In the genomic region with DNA sequence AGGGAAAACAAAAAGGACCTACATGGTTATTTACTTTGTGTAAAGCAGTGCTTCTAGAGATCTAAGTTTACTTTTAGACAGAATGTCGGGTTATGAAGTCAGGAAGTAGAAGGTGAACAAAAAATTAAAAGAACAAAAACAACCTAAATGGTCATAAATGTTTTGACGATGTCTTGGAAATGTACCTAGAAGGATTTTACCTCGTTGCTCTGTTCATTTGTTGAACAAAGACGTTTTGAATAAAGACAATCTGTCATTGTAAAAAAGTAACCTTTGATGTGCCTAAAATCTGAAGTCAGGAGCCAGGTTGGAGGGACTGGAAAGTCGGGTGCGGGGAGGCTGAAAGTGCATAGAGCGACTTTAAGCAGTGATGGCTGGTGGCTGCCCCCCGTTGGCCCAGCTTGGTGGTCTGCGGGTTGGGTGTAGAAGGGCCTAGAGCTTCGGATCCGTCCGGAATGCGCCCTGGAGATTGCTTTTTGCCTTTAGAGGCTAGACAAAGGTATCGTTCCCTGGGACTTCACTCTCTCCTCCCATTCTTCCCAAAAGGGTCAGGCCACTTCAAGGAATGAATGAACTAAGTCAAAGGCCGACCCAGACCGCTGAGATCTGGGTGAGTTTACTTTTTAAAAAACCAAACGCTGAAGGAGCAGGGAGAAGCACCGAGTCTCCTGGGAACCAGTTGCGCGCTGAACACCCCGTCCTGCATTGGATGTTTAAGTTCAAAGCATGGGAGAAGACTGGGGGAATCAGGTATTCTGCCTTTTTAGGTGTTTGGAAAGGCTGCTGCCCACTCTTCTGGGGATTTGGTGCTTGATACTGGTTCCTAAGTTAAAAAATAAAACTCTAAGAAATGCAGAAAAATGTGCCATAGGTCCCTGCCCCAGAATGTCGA, we compare ENCODE assay signal across 36 cellular contexts. TPM values are rescaled to one million over a fixed set of nuclear protein-coding genes. Genes with fewer than 3 reads are reported as not detected.
DNase-seq lines count a peak whose midpoint lies in the region; ATAC-seq and TF ChIP-seq lines count a peak whose summit lies in the region.
"Had no signal": no experiment of that assay in that cellular context is flagged by ENCODE, and none has a peak within 500 bp of the region (broad histone marks: within the 10 kb centered on the region; RNA-seq: fewer than 3 reads in every experiment).

No MANE protein-coding gene starts in this region.

- H3K4me3 Mint-ChIP-seq in activated T-cell treated with anti-CD3 and anti-CD28 coated beads, Interleukin-2, amount 50 U/mL, for 72 hours = no peak overlapping the region
- H3K4me3 Mint-ChIP-seq in chondrocyte (ENCODE audit: unreplicated experiment) = no peak overlapping the region
- H3K4me3 Mint-ChIP-seq: activated naive CD4-positive, alpha-beta T cell treated with anti-CD3 and anti-CD28 coated beads for 36 hours; activated T-helper 1 cell treated with anti-CD3 and anti-CD28 coated beads, Interleukin-12 subunit alpha, Interleukin-12 subunit beta, Interleukin-2, Interleukin-4 antibody, amounts not matched to agents 30 ng/mL and 10 ng/mL and 1 ng/mL, durations not matched to agents 14 hours and 24 hours and 36 hours; CD4-positive, CD25-positive, alpha-beta regulatory T cell; stimulated activated naive CD8-positive, alpha-beta T cell treated with anti-CD3 and anti-CD28 coated beads, Interleukin-15, amount 100 ng/mL, for 72 hours had no signal

- ATAC-seq in activated T-cell treated with anti-CD3 and anti-CD28 coated beads, Interleukin-2, amount 50 U/mL, for 72 hours (replicated peaks in 1 of 2) = no peak
- no peak for ATAC-seq in HG02840 (IDR thresholded peaks at IDR 0.05; ENCODE audit: low FRiP score, unreplicated experiment)
- ATAC-seq: activated CD4-positive, CD25-positive, alpha-beta regulatory T cell treated with anti-CD3 and anti-CD28 coated beads, Interleukin-2, amount 50 U/mL, for 24 hours; body of pancreas; gastrocnemius medialis; left cardiac atrium; stimulated activated naive CD8-positive, alpha-beta T cell treated with anti-CD3 and anti-CD28 coated beads, Interleukin-15, amount 100 ng/mL, for 72 hours had no signal

- peaks cover 0 to 2% of the 10 kb centered on the region in 2 donors for H3K36me3 Mint-ChIP-seq in activated T-cell treated with anti-CD3 and anti-CD28 coated beads, Interleukin-2, amount 50 U/mL, for 72 hours (ENCODE audit: insufficient read depth in 2 of 2)
- H3K36me3 Mint-ChIP-seq in chondrocyte (ENCODE audit: low read depth) = no peaks in the 10 kb centered on the region
- H3K36me3 Mint-ChIP-seq: CD4-positive, CD25-positive, alpha-beta regulatory T cell had no signal

- peak overlapping the region; percentile 55 for H3K27ac Mint-ChIP-seq in activated T-cell treated with anti-CD3 and anti-CD28 coated beads, Interleukin-2, amount 50 U/mL, for 72 hours
- H3K27ac Mint-ChIP-seq in chondrocyte (ENCODE audit: unreplicated experiment) = no peak overlapping the region
- H3K27ac Mint-ChIP-seq: activated naive CD4-positive, alpha-beta T cell treated with anti-CD3 and anti-CD28 coated beads for 36 hours; activated T-helper 1 cell treated with anti-CD3 and anti-CD28 coated beads, Interleukin-12 subunit alpha, Interleukin-12 subunit beta, Interleukin-2, Interleukin-4 antibody, amounts not matched to agents 30 ng/mL and 10 ng/mL and 1 ng/mL, durations not matched to agents 14 hours and 24 hours and 36 hours; CD4-positive, CD25-positive, alpha-beta regulatory T cell; immature natural killer cell had no signal

- H3K4me1 Mint-ChIP-seq in activated T-cell treated with anti-CD3 and anti-CD28 coated beads, Interleukin-2, amount 50 U/mL, for 72 hours (ENCODE audit: low read depth) = peaks cover 18% of the 10 kb centered on the region
- peaks cover 35% of the 10 kb centered on the region for H3K4me1 Mint-ChIP-seq in chondrocyte (ENCODE audit: low read depth)
- H3K4me1 Mint-ChIP-seq: immature natural killer cell had no signal

- TF ChIP-seq CTCF in chondrocyte (IDR thresholded peaks at IDR 0.05) = no peak

- peaks cover 80% of the 10 kb centered on the region for H3K27me3 Mint-ChIP-seq in activated T-cell treated with anti-CD3 and anti-CD28 coated beads, Interleukin-2, amount 50 U/mL, for 72 hours (ENCODE audit: low read depth)
- H3K27me3 Mint-ChIP-seq in chondrocyte (ENCODE audit: low read depth) = peaks cover 92% of the 10 kb centered on the region

- DNase-seq in activated T-cell treated with anti-CD3 and anti-CD28 coated beads, Interleukin-2, amount 50 U/mL, for 72 hours = no peak
- no peak for DNase-seq in activated T-cell treated with anti-CD3 and anti-CD28 coated beads, Interleukin-2, amount 50 U/mL, for 1 hour
- DNase-seq in chondrocyte (ENCODE audit: low spot score) (peak; percentile 52), left kidney (ENCODE audit: low read depth, low spot score) (peak; percentile 29), NCI-H446 (lab: John Stamatoyannopoulos, UW) (no peak), amniotic stem cell (lab: John Stamatoyannopoulos, UW) (no peak), NCI-H2196 treated with DMSO at 0.1 percent for 48 hours (lab: John Stamatoyannopoulos, UW; ENCODE audit: unreplicated experiment) (no peak)
- DNase-seq: activated CD4-positive, alpha-beta T cell treated with anti-CD3 and anti-CD28 coated beads, Interleukin-2, amount 50 U/mL, for 48 hours; activated naive CD4-positive, alpha-beta T cell treated with anti-CD3 and anti-CD28 coated beads for 36 hours; AML-193; body of pancreas; CD4-positive, CD25-positive, alpha-beta regulatory T cell; cerebellar nuclear complex; EL; gastrocnemius medialis; immature natural killer cell; KG1; left cardiac atrium; mammary epithelial cell; NCI-H187; NCI-H526 treated with DMSO at 0.1 percent for 48 hours; PC-9; stimulated activated CD4-positive, alpha-beta T cell treated with anti-CD3 and anti-CD28 coated beads, Interleukin-2, amount 100 ng/mL, for 24 hours; stimulated activated naive CD8-positive, alpha-beta T cell treated with anti-CD3 and anti-CD28 coated beads, Interleukin-15, amount 100 ng/mL, for 72 hours; T-helper 2 cell; uterus had no signal

- H3K9me3 Mint-ChIP-seq in activated T-cell treated with anti-CD3 and anti-CD28 coated beads, Interleukin-2, amount 50 U/mL, for 72 hours = no peaks in the 10 kb centered on the region
- no peaks in the 10 kb centered on the region for H3K9me3 Mint-ChIP-seq in chondrocyte (ENCODE audit: low read depth)
- H3K9me3 Mint-ChIP-seq: activated naive CD4-positive, alpha-beta T cell treated with anti-CD3 and anti-CD28 coated beads for 36 hours had no signal

RNA-seq across cellular contexts. Expression of gene SOX14, which starts 2.2 kb away (rescaled TPM):
- total RNA-seq in activated T-cell treated with anti-CD3 and anti-CD28 coated beads, Interleukin-2, amount 50 U/mL, for 72 hours = not detected
- not detected in 3 replicates for total RNA-seq in chondrocyte
- total RNA-seq: A673; activated naive CD4-positive, alpha-beta T cell treated with anti-CD3 and anti-CD28 coated beads for 36 hours; activated T-helper 1 cell treated with anti-CD3 and anti-CD28 coated beads, Interleukin-12 subunit alpha, Interleukin-12 subunit beta, Interleukin-2, Interleukin-4 antibody, amounts not matched to agents 30 ng/mL and 10 ng/mL and 1 ng/mL, durations not matched to agents 14 hours and 24 hours and 36 hours; body of pancreas; CD4-positive, CD25-positive, alpha-beta regulatory T cell; dermis microvascular lymphatic vessel endothelial cell; endothelial cell of umbilical vein; fibroblast of lung; gastrocnemius medialis; left cardiac atrium; mammary epithelial cell; MCF 10A; PC-9; right atrium auricular region; thoracic aorta had no signal

Comparison
In these comparisons a context has a peak if more than half of its experiments do, and no peak if none do; other contexts are left out.
1. DNase-seq: peak in chondrocyte (single experiment) and left kidney (single experiment); none in activated T-cell treated with anti-CD3 and anti-CD28 coated beads, Interleukin-2, amount 50 U/mL, for 72 hours (0 of 2), activated T-cell treated with anti-CD3 and anti-CD28 coated beads, Interleukin-2, amount 50 U/mL, for 1 hour (single experiment), NCI-H446 (0 of 2), amniotic stem cell (single experiment) and NCI-H2196 treated with DMSO at 0.1 percent for 48 hours (single experiment).